Comparison of ENCODE assay signal across 8 cellular contexts in the genomic region with DNA sequence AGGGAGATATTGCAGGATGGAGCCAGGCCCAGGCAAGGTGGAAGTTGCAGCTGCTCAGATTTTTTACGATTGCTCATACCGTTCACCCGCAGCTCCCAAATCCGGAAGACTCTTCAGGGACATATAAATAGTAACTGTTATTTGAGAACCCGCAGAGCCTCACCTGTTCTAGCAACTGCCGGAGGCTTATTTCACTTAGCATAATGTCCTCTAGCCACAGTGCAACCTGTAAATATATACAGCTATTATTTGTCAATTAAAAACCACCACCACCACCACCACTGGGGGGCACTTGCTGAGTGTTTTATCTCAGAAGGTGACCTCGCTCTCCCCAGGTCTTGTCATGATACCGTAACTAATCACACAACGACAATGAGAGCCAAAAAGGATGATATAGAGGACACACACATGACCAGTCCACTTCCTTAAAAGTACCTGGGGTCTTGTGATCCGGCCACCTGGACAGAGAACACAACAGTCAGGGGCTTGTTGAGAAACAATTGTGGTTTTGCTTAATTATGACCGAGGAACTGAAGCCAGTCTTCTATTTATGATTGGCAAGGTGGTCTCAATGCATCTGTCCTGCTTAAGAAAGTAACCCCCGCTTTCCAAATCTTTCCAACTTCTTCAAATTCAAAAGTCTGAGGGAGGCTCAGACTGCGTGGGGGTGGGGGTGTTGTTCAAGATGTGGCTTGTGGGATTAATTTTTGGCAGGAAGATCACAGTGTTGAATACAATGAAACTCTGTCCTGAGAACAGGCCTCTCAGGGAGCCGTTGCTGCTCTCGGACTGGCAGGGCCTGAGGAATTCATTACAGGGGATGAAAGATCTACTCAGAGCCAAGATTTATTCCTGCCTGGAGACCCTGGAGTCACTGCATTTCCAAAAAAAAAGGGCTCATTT.
DNase-seq lines count a peak whose midpoint lies in the region; ATAC-seq and TF ChIP-seq lines count a peak whose summit lies in the region.

No MANE protein-coding gene starts in this region.

- H3K27me3 ChIP-seq in Karpas-422 (ENCODE audit: low read length) (no peaks in the 10 kb centered on the region), heart right ventricle (no peaks in the 10 kb centered on the region)

- H3K4me3 Mint-ChIP-seq in progenitor cell of endocrine pancreas (ENCODE audit: low read depth), result no peak overlapping the region

- ATAC-seq in heart right ventricle (peak; percentile 44 to 81 (median 68)), HG02588 (IDR thresholded peaks at IDR 0.05; ENCODE audit: unreplicated experiment) (no peak)

- peaks cover 9% of the 10 kb centered on the region for H3K4me1 ChIP-seq in Karpas-422 (ENCODE audit: low read length)
- H3K4me1 ChIP-seq in heart right ventricle, result peaks cover 0 to 22% (median 11%) of the 10 kb centered on the region in 9 donors

- no peaks in the 10 kb centered on the region for H4K20me1 ChIP-seq in Karpas-422 (ENCODE audit: insufficient read depth, low read depth, low read length)

- 28 to 31% methylated on average over 15 of the region's 15 CpGs for WGBS in heart right ventricle, 2 donors

- H3K27ac Mint-ChIP-seq in progenitor cell of endocrine pancreas, result no peak overlapping the region

- DNase-seq in Karpas-422 (peak; percentile 80), SK-MEL-5 (ENCODE audit: low read depth, low spot score) (peak; percentile 94), heart right ventricle (peak; percentile 23 to 52), progenitor cell of endocrine pancreas (ENCODE audit: low spot score, unreplicated experiment) (no peak)
- peak; percentile 68 for DNase-seq in activated naive CD4-positive, alpha-beta T cell treated with anti-CD3 and anti-CD28 coated beads, Interleukin-2, amount 50 U/mL, for 16 hours
- peak; percentile 58 for DNase-seq in stimulated activated CD4-positive, alpha-beta T cell treated with anti-CD3 and anti-CD28 coated beads, Interleukin-12 subunit alpha, Interleukin-12 subunit beta, amount 100 ng/mL, for 4 hours

- no peak overlapping the region; the same call in 1 of the 2 replicates for H2AFZ ChIP-seq in Karpas-422 (ENCODE audit: low read length)

- H3K36me3 Mint-ChIP-seq in progenitor cell of endocrine pancreas (ENCODE audit: insufficient read depth), result no peaks in the 10 kb centered on the region

- H3K4me2 ChIP-seq in Karpas-422 (ENCODE audit: low read depth, low read length, poor library complexity, severe bottlenecking), result no peak overlapping the region

- peak; percentile 41; the same call in 1 of the 2 replicates for TF ChIP-seq CTCF in GM12875 (IDR thresholded peaks at IDR 0.05; ENCODE audit: borderline replicate concordance, insufficient read depth, low read depth, low read length)
- TF ChIP-seq CTCF in heart right ventricle (IDR thresholded peaks at IDR 0.05), result peak in 7 of 9 donors; percentile 29 to 50 (median 42)
- TF ChIP-seq CTCF in progenitor cell of endocrine pancreas (IDR thresholded peaks at IDR 0.05; ENCODE audit: unreplicated experiment), result no peak

- H3K79me2 ChIP-seq in Karpas-422 (ENCODE audit: low read length), result no peaks in the 10 kb centered on the region

- no peak overlapping the region for H3K4me3 ChIP-seq in GM12875 (ENCODE audit: low read depth, low read length)
- no peak overlapping the region for H3K4me3 ChIP-seq in Karpas-422 (ENCODE audit: low read length)
- H3K4me3 ChIP-seq in heart right ventricle, result no peak overlapping the region

- H3K36me3 ChIP-seq in Karpas-422 (ENCODE audit: insufficient read depth, low read length), result no peaks in the 10 kb centered on the region
- no peaks in the 10 kb centered on the region for H3K36me3 ChIP-seq in heart right ventricle

- H3K9me3 Mint-ChIP-seq in progenitor cell of endocrine pancreas (ENCODE audit: low read depth), result no peaks in the 10 kb centered on the region

- no peaks in the 10 kb centered on the region for H3K4me1 Mint-ChIP-seq in progenitor cell of endocrine pancreas (ENCODE audit: low read depth)

- H3K27ac ChIP-seq in Karpas-422 (ENCODE audit: low read length) (no peak overlapping the region), heart right ventricle (peak overlapping the region in 8 of 10 donors; percentile 19 to 64 (median 41))

- H3K9me3 ChIP-seq in Karpas-422 (ENCODE audit: low read length) (no peaks in the 10 kb centered on the region), heart right ventricle (peaks cover 0 to 12% (median 0%) of the 10 kb centered on the region in 11 donors)

- H3K27me3 Mint-ChIP-seq in progenitor cell of endocrine pancreas, result peaks cover 5% of the 10 kb centered on the region

- in situ Hi-C loops in SK-MEL-5 (cut with HindIII; ENCODE audit: low pct_unique_long_range_greater_than_20kb, low sequenced_read_pairs), result no loop called here

- H3K9me2 ChIP-seq in Karpas-422 (replicated peaks; ENCODE audit: insufficient read depth, low read length), result no peaks in the 10 kb centered on the region

- no peak overlapping the region for H3K9ac ChIP-seq in Karpas-422 (ENCODE audit: low read length)

- intact Hi-C loops in heart right ventricle (cut with DNase I), result loop anchor here in 1 of 10 donors (5.0 kb wide), 1 partner anchor 488 kb away; no protein-coding TSS in a partner anchor
